ENCODE assay signal across 8 cellular contexts in genomic region chr12:57590892-57591566, GRCh38. TPM values are rescaled to one million over a fixed set of nuclear protein-coding genes. Genes with fewer than 3 reads are reported as not detected.
DNase-seq lines count a peak whose midpoint lies in the region; ATAC-seq and TF ChIP-seq lines count a peak whose summit lies in the region.

TSS of gene PIP4K2C (plus strand) at chr12:57591192. CDS start at chr12:57591290, 98 bp downstream.

- peaks cover 0 to 7% of the 10 kb centered on the region in 2 donors for H3K27me3 ChIP-seq in mucosa of rectum (ENCODE audit: control insufficient read depth in 2 of 2, insufficient read depth in 2 of 2, low read length in 2 of 2)

- TF ChIP-seq CTCF in epithelial cell of proximal tubule (conservative IDR thresholded peaks at IDR 0.05; ENCODE audit: low read depth, low read length): no peak

- peak; percentile 96 for ATAC-seq in GM21381 (IDR thresholded peaks at IDR 0.05; ENCODE audit: unreplicated experiment)

- H3K27ac ChIP-seq in mucosa of rectum (ENCODE audit: low read depth in 2 of 2, low read length in 2 of 2): peak within 1 kb of the TSS; percentile 72 to 74

- H3K4me1 ChIP-seq in mucosa of rectum (ENCODE audit: control insufficient read depth in 2 of 2, insufficient read depth in 2 of 2, low read length in 2 of 2): peaks cover 11 to 12% of the 10 kb centered on the region in 2 donors

- peak; percentile 90 for DNase-seq in Caki2 (ENCODE audit: low read depth)
- peak in 70 of 76 experiments; percentile 6 to 81 (median 62) for DNase-seq in HUDEP-2 (lab: John Stamatoyannopoulos, UW; ENCODE audit: unreplicated experiment in 76 of 76)
- DNase-seq in OCI-M1 (lab: John Stamatoyannopoulos, UW): peak; percentile 90
- DNase-seq in activated T-cell treated with anti-CD3 and anti-CD28 coated beads for 48 hours (ENCODE audit: low read depth): peak; percentile 79
- DNase-seq in epithelial cell of proximal tubule (ENCODE audit: low read depth): no peak
- peak; percentile 33 to 60 for DNase-seq in stimulated activated CD8-positive, alpha-beta memory T cell treated with anti-CD3 and anti-CD28 coated beads, Interleukin-4, amount 100 ng/mL, for 4 hours (ENCODE audit: low read depth in 2 of 2, low spot score in 1 of 2)

- peaks cover 10 to 14% of the 10 kb centered on the region in 2 donors for H3K36me3 ChIP-seq in mucosa of rectum (ENCODE audit: control insufficient read depth in 2 of 2, insufficient read depth in 2 of 2, low read length in 2 of 2)

- in situ Hi-C loops in Caki2 (cut with HindIII; ENCODE audit: low pct_unique_long_range_greater_than_20kb, low sequenced_read_pairs): no loop called here

- peak within 1 kb of the TSS; percentile 82 to 85 for H3K9ac ChIP-seq in mucosa of rectum (ENCODE audit: low read depth in 1 of 2, low read length in 2 of 2)

- H3K4me3 ChIP-seq in epithelial cell of proximal tubule (ENCODE audit: low read depth, low read length) (peak within 1 kb of the TSS; percentile 96), mucosa of rectum (ENCODE audit: low read length in 2 of 2) (peak within 1 kb of the TSS; percentile 89 to 94)

- no peaks in the 10 kb centered on the region for H3K9me3 ChIP-seq in mucosa of rectum (ENCODE audit: control insufficient read depth in 2 of 2, low read length in 2 of 2)

RNA-seq across cellular contexts. Expression of gene PIP4K2C, which starts in this region (rescaled TPM):
- 33.7 and 39.2 TPM in 2 replicates for total RNA-seq in Caki2 (2014; rRNA removed; shearing (Covaris generic); ENCODE audit: low replicate concordance)
- 34.2 and 46.6 TPM in 2 replicates for total RNA-seq in epithelial cell of proximal tubule
